ENCODE assay signal across 35 cellular contexts in genomic region chr5:156871212-156871611, GRCh38. TPM values are rescaled to one million over a fixed set of nuclear protein-coding genes. Genes with fewer than 3 reads are reported as not detected.
"Had no signal": no experiment of that assay in that cellular context is flagged by ENCODE, and none has a peak within 500 bp of the region (broad histone marks: within the 10 kb centered on the region; RNA-seq: fewer than 3 reads in every experiment).

No MANE protein-coding gene starts in this region.

- FAIRE-seq: astrocyte, TTC549 had no signal

- ATAC-seq: activated CD8-positive, alpha-beta T cell treated with anti-CD3 and anti-CD28 coated beads for 36 hours; activated naive CD4-positive, alpha-beta T cell treated with anti-CD3 and anti-CD28 coated beads, Interleukin-2, amount 50 U/mL, for 72 hours; activated T-cell treated with anti-CD3 and anti-CD28 coated beads, Interleukin-2, amount 50 U/mL, for 4 hours; activated T-cell treated with anti-CD3 and anti-CD28 coated beads, Interleukin-2, amount 50 U/mL, for 72 hours; activated T-helper 17 cell treated with anti-CD3 and anti-CD28 coated beads, Interleukin-2, amount 50 U/mL, for 72 hours; body of pancreas had no signal

- H3K9me3 ChIP-seq: adrenal gland, body of pancreas had no signal

- H3K4me1 ChIP-seq: adrenal gland, body of pancreas, breast epithelium had no signal

- H3K27me3 ChIP-seq: adrenal gland, body of pancreas, brain microvascular endothelial cell, breast epithelium had no signal

- H3K4me1 Mint-ChIP-seq: activated B cell treated with CpG ODN at 0.5 μM for 24 hours; activated T-helper 17 cell treated with anti-CD3 and anti-CD28 coated beads, Interleukin-2, amount 50 U/mL, for 72 hours had no signal

- H3K36me3 ChIP-seq: adrenal gland, brain microvascular endothelial cell, breast epithelium had no signal

- H3K4me3 ChIP-seq: adrenal gland, body of pancreas, breast epithelium had no signal

- DNase-seq: activated B cell treated with CpG ODN at 0.5 μM for 24 hours; activated CD4-positive, alpha-beta memory T cell treated with anti-CD3 and anti-CD28 coated beads for 36 hours; activated CD4-positive, alpha-beta T cell treated with anti-CD3 and anti-CD28 coated beads for 4 hours; activated CD4-positive, alpha-beta T cell treated with anti-CD3 and anti-CD28 coated beads, Interleukin-2, amount 10 ng/mL, durations not matched to agents 7 days and 5 days; activated CD4-positive, CD25-positive, alpha-beta regulatory T cell treated with anti-CD3 and anti-CD28 coated beads, Interleukin-2, amount 50 U/mL, for 72 hours; activated CD8-positive, alpha-beta T cell treated with anti-CD3 and anti-CD28 coated beads for 36 hours; activated effector memory CD4-positive, alpha-beta T cell treated with anti-CD3 and anti-CD28 coated beads, Interleukin-2, amount 50 U/mL, for 16 hours; activated gamma-delta T cell treated with Interleukin-2 at 50 U/mL for 16 hours; activated naive CD4-positive, alpha-beta T cell; activated naive CD4-positive, alpha-beta T cell treated with anti-CD3 and anti-CD28 coated beads for 36 hours; activated naive CD4-positive, alpha-beta T cell treated with anti-CD3 and anti-CD28 coated beads, Interleukin-2, amount 50 U/mL, for 16 hours; activated naive CD8-positive, alpha-beta T cell treated with anti-CD3 and anti-CD28 coated beads for 36 hours; activated T-cell treated with anti-CD3 and anti-CD28 coated beads for 4 hours; activated T-cell treated with anti-CD3 and anti-CD28 coated beads, Interleukin-2, amount 50 U/mL, for 1 hour; activated T-cell treated with anti-CD3 and anti-CD28 coated beads, Interleukin-2, amount 50 U/mL, for 4 hours; activated T-cell treated with anti-CD3 and anti-CD28 coated beads, Interleukin-2, amount 50 U/mL, for 72 hours; adrenal gland; amniotic stem cell; aorta; body of pancreas; brain microvascular endothelial cell; central memory CD4-positive, alpha-beta T cell; T-helper 1 cell; T-helper 9 cell had no signal

- H3K36me3 Mint-ChIP-seq: activated CD4-positive, alpha-beta memory T cell treated with anti-CD3 and anti-CD28 coated beads for 36 hours had no signal

- H3K27ac Mint-ChIP-seq: activated B cell treated with CpG ODN at 0.5 μM for 24 hours; activated CD4-positive, alpha-beta memory T cell treated with anti-CD3 and anti-CD28 coated beads for 36 hours; activated CD4-positive, alpha-beta T cell treated with anti-CD3 and anti-CD28 coated beads, Interleukin-2, amount 10 ng/mL, durations not matched to agents 7 days and 5 days; activated CD8-positive, alpha-beta T cell treated with anti-CD3 and anti-CD28 coated beads for 36 hours; activated naive CD4-positive, alpha-beta T cell treated with anti-CD3 and anti-CD28 coated beads for 36 hours; activated naive CD4-positive, alpha-beta T cell treated with anti-CD3 and anti-CD28 coated beads, Interleukin-2, amount 50 U/mL, for 72 hours; activated naive CD8-positive, alpha-beta T cell treated with anti-CD3 and anti-CD28 coated beads for 36 hours; activated T-cell treated with anti-CD3 and anti-CD28 coated beads, Interleukin-2, amount 50 U/mL, for 72 hours; activated T-helper 1 cell treated with anti-CD3 and anti-CD28 coated beads, Interleukin-12 subunit alpha, Interleukin-12 subunit beta, Interleukin-2, Interleukin-4 antibody, amounts not matched to agents 30 ng/mL and 10 ng/mL and 1 ng/mL, durations not matched to agents 14 hours and 24 hours and 36 hours; activated T-helper 17 cell treated with anti-CD3 and anti-CD28 coated beads, Interleukin-2, amount 50 U/mL, for 72 hours; T-helper 1 cell treated with Interleukin-12 subunit alpha and Interleukin-12 subunit beta and Interleukin-4 antibody, amounts not matched to agents 30 μg/mL and 1 μg/mL, for 36 hours had no signal

- H3K27ac ChIP-seq: adrenal gland, body of pancreas, brain microvascular endothelial cell, breast epithelium, VCaP had no signal

- H3K4me3 Mint-ChIP-seq: activated B cell treated with CpG ODN at 0.5 μM for 24 hours; activated CD4-positive, alpha-beta memory T cell treated with anti-CD3 and anti-CD28 coated beads for 36 hours; activated CD4-positive, alpha-beta T cell treated with anti-CD3 and anti-CD28 coated beads, Interleukin-2, amount 10 ng/mL, durations not matched to agents 7 days and 5 days; activated CD8-positive, alpha-beta T cell treated with anti-CD3 and anti-CD28 coated beads for 36 hours; activated naive CD4-positive, alpha-beta T cell treated with anti-CD3 and anti-CD28 coated beads for 36 hours; activated naive CD8-positive, alpha-beta T cell treated with anti-CD3 and anti-CD28 coated beads for 36 hours; activated T-cell treated with anti-CD3 and anti-CD28 coated beads, Interleukin-2, amount 50 U/mL, for 4 hours; activated T-cell treated with anti-CD3 and anti-CD28 coated beads, Interleukin-2, amount 50 U/mL, for 72 hours; activated T-helper 1 cell treated with anti-CD3 and anti-CD28 coated beads, Interleukin-12 subunit alpha, Interleukin-12 subunit beta, Interleukin-2, Interleukin-4 antibody, amounts not matched to agents 30 ng/mL and 10 ng/mL and 1 ng/mL, durations not matched to agents 14 hours and 24 hours and 36 hours; activated T-helper 17 cell treated with anti-CD3 and anti-CD28 coated beads, Interleukin-2, amount 50 U/mL, for 72 hours; T-helper 1 cell treated with Interleukin-12 subunit alpha and Interleukin-12 subunit beta and Interleukin-4 antibody, amounts not matched to agents 30 μg/mL and 1 μg/mL, for 36 hours; T-helper 2 cell treated with Interferon-gamma antibody and Interleukin-4, amounts not matched to agents 5 μg/mL and 100 μg/mL, for 36 hours had no signal

- H3K27me3 Mint-ChIP-seq: activated CD4-positive, alpha-beta memory T cell treated with anti-CD3 and anti-CD28 coated beads for 36 hours; activated CD8-positive, alpha-beta T cell treated with anti-CD3 and anti-CD28 coated beads for 36 hours; activated naive CD8-positive, alpha-beta T cell treated with anti-CD3 and anti-CD28 coated beads for 36 hours; activated T-helper 17 cell treated with anti-CD3 and anti-CD28 coated beads, Interleukin-2, amount 50 U/mL, for 72 hours had no signal

RNA-seq across cellular contexts. Expression of gene PPP1R2B, which starts 21.1 kb away (rescaled TPM):
- total RNA-seq: activated naive CD8-positive, alpha-beta T cell treated with anti-CD3 and anti-CD28 coated beads for 36 hours; aorta; astrocyte; body of pancreas; breast epithelium; cardiac septum; cerebellum had no signal
